ENCODE assay signal across 34 cellular contexts in genomic region chr1:80472145-80472544, GRCh38.
"Had no signal": no experiment of that assay in that cellular context is flagged by ENCODE, and none has a peak within 500 bp of the region (broad histone marks: within the 10 kb centered on the region; RNA-seq: fewer than 3 reads in every experiment).

No MANE protein-coding gene starts in this region.

- H3K27me3 ChIP-seq: adrenal gland, ascending aorta, body of pancreas, brain microvascular endothelial cell, breast epithelium, cardiac muscle cell had no signal

- FAIRE-seq: astrocyte, bronchial epithelial cell had no signal

- H3K4me3 ChIP-seq: adrenal gland, ascending aorta, body of pancreas, breast epithelium, cardiac muscle cell had no signal

- ATAC-seq: activated naive CD4-positive, alpha-beta T cell treated with anti-CD3 and anti-CD28 coated beads, Interleukin-2, amount 50 U/mL, for 72 hours; activated naive CD8-positive, alpha-beta T cell treated with anti-CD3 and anti-CD28 coated beads, Interleukin-2, amount 50 U/mL, for 24 hours; activated T-cell treated with anti-CD3 and anti-CD28 coated beads, Interleukin-2, amount 50 U/mL, for 4 hours; activated T-cell treated with anti-CD3 and anti-CD28 coated beads, Interleukin-2, amount 50 U/mL, for 72 hours; activated T-helper 17 cell treated with anti-CD3 and anti-CD28 coated beads, Interleukin-2, amount 50 U/mL, for 72 hours; body of pancreas had no signal

- H3K4me1 ChIP-seq: adrenal gland, ascending aorta, body of pancreas, breast epithelium had no signal

- H3K27ac ChIP-seq: adrenal gland, ascending aorta, body of pancreas, brain microvascular endothelial cell, breast epithelium, cardiac muscle cell had no signal

- H3K36me3 ChIP-seq: adrenal gland, ascending aorta, brain microvascular endothelial cell, breast epithelium, cardiac muscle cell had no signal

- DNase-seq: activated effector memory CD4-positive, alpha-beta T cell treated with anti-CD3 and anti-CD28 coated beads, Interleukin-2, amount 50 U/mL, for 16 hours; activated effector memory CD4-positive, alpha-beta T cell treated with Interleukin-2 at 50 U/mL for 16 hours; activated gamma-delta T cell; activated gamma-delta T cell treated with Interleukin-2 at 50 U/mL for 16 hours; activated naive CD4-positive, alpha-beta T cell; activated naive CD4-positive, alpha-beta T cell treated with anti-CD3 and anti-CD28 coated beads for 36 hours; activated naive CD4-positive, alpha-beta T cell treated with anti-CD3 and anti-CD28 coated beads, Interleukin-2, amount 10 ng/mL, durations not matched to agents 7 days and 5 days; activated naive CD4-positive, alpha-beta T cell treated with anti-CD3 and anti-CD28 coated beads, Interleukin-2, amount 50 U/mL, for 16 hours; activated naive CD4-positive, alpha-beta T cell treated with Interleukin-2 at 50 U/mL for 16 hours; activated naive CD8-positive, alpha-beta T cell treated with anti-CD3 and anti-CD28 coated beads for 36 hours; activated naive CD8-positive, alpha-beta T cell treated with anti-CD3 and anti-CD28 coated beads, Interleukin-2, amount 10 ng/mL, durations not matched to agents 7 days and 5 days; activated naive CD8-positive, alpha-beta T cell treated with anti-CD3 and anti-CD28 coated beads, Interleukin-2, amount 50 U/mL, for 24 hours; activated T-cell treated with anti-CD3 and anti-CD28 coated beads, Interleukin-2, amount 50 U/mL, for 1 hour; activated T-cell treated with anti-CD3 and anti-CD28 coated beads, Interleukin-2, amount 50 U/mL, for 24 hours; activated T-cell treated with anti-CD3 and anti-CD28 coated beads, Interleukin-2, amount 50 U/mL, for 4 hours; activated T-cell treated with anti-CD3 and anti-CD28 coated beads, Interleukin-2, amount 50 U/mL, for 48 hours; activated T-cell treated with anti-CD3 and anti-CD28 coated beads, Interleukin-2, amount 50 U/mL, for 72 hours; adrenal gland; amniotic stem cell; amygdala; anterior cingulate cortex; aorta; body of pancreas; brain microvascular endothelial cell; caudate nucleus; central memory CD4-positive, alpha-beta T cell; cerebellar nuclear complex had no signal

- H3K9me3 ChIP-seq: adrenal gland, ascending aorta, body of pancreas, breast epithelium had no signal
